ENCODE assay signal across 23 cellular contexts in the genomic region with DNA sequence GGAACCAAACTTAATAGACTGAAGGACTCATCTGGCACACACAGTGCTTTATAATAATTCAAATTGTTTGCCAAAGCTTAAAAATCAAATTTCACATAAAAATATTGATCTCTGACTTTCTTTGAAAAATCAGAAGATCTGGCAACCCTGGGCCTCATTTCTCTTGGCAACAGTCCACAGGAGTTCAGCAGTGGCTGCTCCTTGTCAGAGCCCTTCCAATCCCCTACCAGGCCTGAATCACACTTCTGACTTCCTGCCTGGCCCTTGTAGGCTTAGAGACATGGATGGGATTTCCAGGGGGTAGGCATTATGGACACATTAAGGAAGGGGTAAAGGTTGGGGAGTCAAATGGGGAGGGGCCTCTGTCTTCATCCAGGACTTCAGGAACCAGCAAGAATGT.
"Had no signal": no experiment of that assay in that cellular context is flagged by ENCODE, and none has a peak within 500 bp of the region (broad histone marks: within the 10 kb centered on the region; RNA-seq: fewer than 3 reads in every experiment).

No MANE protein-coding gene starts in this region.

- H3K27ac ChIP-seq: VCaP had no signal

- ATAC-seq: activated T-helper 17 cell treated with anti-CD3 and anti-CD28 coated beads, Interleukin-2, amount 50 U/mL, for 72 hours had no signal

- DNase-seq: activated CD4-positive, alpha-beta memory T cell treated with anti-CD3 and anti-CD28 coated beads for 36 hours; activated CD4-positive, alpha-beta T cell treated with anti-CD3 and anti-CD28 coated beads, Interleukin-2, amount 10 ng/mL, durations not matched to agents 7 days and 5 days; activated CD4-positive, CD25-positive, alpha-beta regulatory T cell; activated CD8-positive, alpha-beta memory T cell treated with anti-CD3 and anti-CD28 coated beads for 24 hours; activated gamma-delta T cell; activated naive CD4-positive, alpha-beta T cell treated with anti-CD3 and anti-CD28 coated beads for 36 hours; activated T-cell treated with anti-CD3 and anti-CD28 coated beads, Interleukin-2, amount 50 U/mL, for 48 hours; amygdala; NCI-H1092; NCI-H1417 treated with DMSO at 0.1 percent for 48 hours; NCI-H1694; NCI-H2029; NCI-H2107; NCI-H2171 treated with DMSO at 0.1 percent for 48 hours; NCI-H226; NCI-H510A; NCI-H526 treated with DMSO at 0.1 percent for 48 hours; NCI-H82; SIG-M5; T-helper 2 cell; T1000 had no signal
